ENCODE assay signal across 19 cellular contexts in genomic region chr1:61687901-61688300, GRCh38.
"Had no signal": no experiment of that assay in that cellular context is flagged by ENCODE, and none has a peak within 500 bp of the region (broad histone marks: within the 10 kb centered on the region; RNA-seq: fewer than 3 reads in every experiment).

No MANE protein-coding gene starts in this region.

- ATAC-seq: left cardiac atrium; naive thymus-derived CD8-positive, alpha-beta T cell; pancreas; right lobe of liver; stimulated activated naive CD8-positive, alpha-beta T cell treated with anti-CD3 and anti-CD28 coated beads, Interleukin-15, amount 100 ng/mL, for 72 hours had no signal

- H3K4me3 Mint-ChIP-seq: naive thymus-derived CD8-positive, alpha-beta T cell; stimulated activated naive CD8-positive, alpha-beta T cell treated with anti-CD3 and anti-CD28 coated beads, Interleukin-15, amount 100 ng/mL, for 72 hours had no signal

- H3K27ac ChIP-seq: adrenal gland, pancreas, right lobe of liver, suprapubic skin, VCaP had no signal

- H3K9me3 Mint-ChIP-seq: naive thymus-derived CD8-positive, alpha-beta T cell; stimulated activated naive CD8-positive, alpha-beta T cell treated with anti-CD3 and anti-CD28 coated beads, Interleukin-15, amount 100 ng/mL, for 72 hours had no signal

- H3K4me1 ChIP-seq: adrenal gland, pancreas, right lobe of liver, suprapubic skin had no signal

- H3K4me2 ChIP-seq: smooth muscle cell had no signal

- H3K9me3 ChIP-seq: adrenal gland, pancreas, right lobe of liver, suprapubic skin had no signal

- H3K27ac Mint-ChIP-seq: stimulated activated naive CD8-positive, alpha-beta T cell treated with anti-CD3 and anti-CD28 coated beads, Interleukin-15, amount 100 ng/mL, for 72 hours had no signal

- H3K27me3 ChIP-seq: adrenal gland, pancreas, right lobe of liver, suprapubic skin had no signal

- H3K36me3 ChIP-seq: adrenal gland, right lobe of liver had no signal

- DNase-seq: activated CD4-positive, alpha-beta T cell treated with anti-CD3 and anti-CD28 coated beads, Interleukin-2, amount 50 U/mL, for 1 hour; activated CD4-positive, CD25-positive, alpha-beta regulatory T cell treated with anti-CD3 and anti-CD28 coated beads, Interleukin-2, amount 50 U/mL, for 72 hours; activated CD8-positive, alpha-beta memory T cell treated with anti-CD3 and anti-CD28 coated beads, Interleukin-2, amount 50 U/mL, for 4 hours; activated effector memory CD4-positive, alpha-beta T cell treated with anti-CD3 and anti-CD28 coated beads, Interleukin-2, amount 50 U/mL, for 16 hours; activated naive CD4-positive, alpha-beta T cell treated with anti-CD3 and anti-CD28 coated beads, Interleukin-2, amount 50 U/mL, for 16 hours; activated T-cell treated with anti-CD3 and anti-CD28 coated beads, Interleukin-2, amount 50 U/mL, for 48 hours; adrenal gland; left cardiac atrium; mesendoderm; naive thymus-derived CD8-positive, alpha-beta T cell; pancreas; right lobe of liver; stimulated activated CD4-positive, alpha-beta T cell treated with anti-CD3 and anti-CD28 coated beads, Interleukin-4, amount 100 ng/mL, for 1 hour; stimulated activated naive CD8-positive, alpha-beta T cell treated with anti-CD3 and anti-CD28 coated beads, Interleukin-15, amount 100 ng/mL, for 72 hours; T-helper 2 cell; trophoblast cell had no signal

- H3K4me3 ChIP-seq: adrenal gland, pancreas, right lobe of liver, smooth muscle cell, suprapubic skin had no signal

- H3K27me3 Mint-ChIP-seq: naive thymus-derived CD8-positive, alpha-beta T cell; stimulated activated naive CD8-positive, alpha-beta T cell treated with anti-CD3 and anti-CD28 coated beads, Interleukin-15, amount 100 ng/mL, for 72 hours had no signal

- FAIRE-seq: pancreas had no signal
